19 cellular contexts compared by ENCODE assay signal in the genomic region with DNA sequence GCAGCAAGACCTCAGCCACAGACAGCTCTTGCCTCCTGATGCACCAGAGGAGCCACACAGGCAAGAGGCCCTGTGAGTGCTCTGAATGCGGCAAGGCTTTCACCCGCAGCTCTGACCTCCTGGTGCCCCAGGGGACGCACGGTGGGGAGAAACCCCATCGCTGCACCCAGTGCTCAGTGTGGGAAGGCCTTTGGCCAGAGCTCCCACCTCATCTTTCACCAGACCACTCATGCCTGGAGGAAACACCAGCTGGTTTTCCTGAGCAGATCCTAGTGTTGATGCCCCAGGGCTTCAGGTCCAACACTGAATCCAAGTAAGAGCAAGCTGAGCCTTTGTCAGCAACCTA. TPM values are rescaled to one million over a fixed set of nuclear protein-coding genes. Genes with fewer than 3 reads are reported as not detected.
DNase-seq lines count a peak whose midpoint lies in the region; ATAC-seq, FAIRE-seq and TF ChIP-seq lines count a peak whose summit lies in the region.
"Had no signal": no experiment of that assay in that cellular context is flagged by ENCODE, and none has a peak within 500 bp of the region (broad histone marks: within the 10 kb centered on the region; RNA-seq: fewer than 3 reads in every experiment).

No MANE protein-coding gene starts in this region.

- intact Hi-C loops in HepG2 (cut with micrococcal nuclease; ENCODE audit: unreplicated experiment): no loop called here

- no peak for TF ChIP-seq POLR2A in HepG2 (IDR thresholded peaks at IDR 0.05; ENCODE audit: insufficient read depth in 1 of 2, low read depth in 2 of 2, low read length in 2 of 2)

- ATAC-seq in GM19351 (IDR thresholded peaks at IDR 0.05; ENCODE audit: unreplicated experiment) (peak; percentile 43), HepG2 (no peak; the same call in 2 of the 3 replicates), omental fat pad (ENCODE audit: low FRiP score) (no peak), HG03571 (IDR thresholded peaks at IDR 0.05; ENCODE audit: unreplicated experiment) (no peak)

- no TSS peak for BruUV-seq in HepG2 (replicated peaks; lab: Mats Ljungman, UMichigan)

- FAIRE-seq in HepG2 (lab: Jason Lieb, UNC): no peak
- FAIRE-seq: GM12891, GM19239, HTR-8/SVneo had no signal

- no peaks in the 10 kb centered on the region for H3K9me3 ChIP-seq in HepG2 (ENCODE audit: low read length)
- H3K9me3 ChIP-seq: HAP-1 had no signal

- no peak overlapping the region for H2AFZ ChIP-seq in HepG2 (ENCODE audit: low read length)
- H2AFZ ChIP-seq: GM23248 had no signal

- no peak overlapping the region for H3K9ac ChIP-seq in HepG2 (ENCODE audit: insufficient read depth, low read depth, low read length)
- H3K9ac ChIP-seq: GM23248 had no signal

- in situ Hi-C loops in HepG2 (cut with HindIII; ENCODE audit: extremely low pct_ligation_motif_present, low pct_unique_long_range_greater_than_20kb): no loop called here

- H3K27me3 ChIP-seq in HepG2 (ENCODE audit: control insufficient read depth in 1 of 2, insufficient read depth in 2 of 2, low read length in 2 of 2): peaks cover 3 to 47% of the 10 kb centered on the region in 2 experiments; a peak in 3 of 5 replicates

- no peaks in the 10 kb centered on the region for H3K36me3 ChIP-seq in HepG2 (replicated peaks in 1 of 2; ENCODE audit: control insufficient read depth in 1 of 2, insufficient read depth in 2 of 2, low read length in 2 of 2)
- H3K36me3 ChIP-seq: HAP-1 had no signal

- POLR2A ChIA-PET in HepG2 (lab: Yijun Ruan, JAX): no interaction called here

- TF ChIP-seq CTCF in HepG2 (CRISPR knock-in tag; IDR thresholded peaks at IDR 0.05) (no peak), omental fat pad (IDR thresholded peaks at IDR 0.05) (no peak)

- no peak for TF ChIP-seq EP300 in HepG2 (IDR thresholded peaks at IDR 0.05; ENCODE audit: low read depth in 2 of 2, low read length in 2 of 2)
- TF ChIP-seq EP300 in HepG2 (CRISPR knock-in tag; IDR thresholded peaks at IDR 0.05; ENCODE audit: borderline replicate concordance): no peak

- no peaks in the 10 kb centered on the region for H3K4me1 ChIP-seq in HepG2 (ENCODE audit: insufficient read depth, low read length)
- H3K4me1 ChIP-seq: HAP-1 had no signal

- H3K27ac ChIP-seq in HepG2 (ENCODE audit: extremely low read length, insufficient read depth, low read length): no peak overlapping the region
- H3K27ac ChIP-seq: C4-2B, GM23248 had no signal

- WGBS in HepG2 (ENCODE audit: low lambda C conversion rate): 38% methylated on average over 5 of the region's 5 CpGs

- no peak for TF ChIP-seq RAD21 in HepG2 (CRISPR knock-in tag; IDR thresholded peaks at IDR 0.05)

- DNase-seq in COR-L47 (lab: John Stamatoyannopoulos, UW): peak; percentile 14
- peak; percentile 84 for DNase-seq in NCI-H345 treated with DMSO at 0.1 percent for 48 hours (lab: John Stamatoyannopoulos, UW; ENCODE audit: unreplicated experiment)
- DNase-seq in HepG2 (ENCODE audit: low spot score): no peak
- no peak for DNase-seq in SKM-1 treated with dmso at 0.1 percent for 144 hours (lab: John Stamatoyannopoulos, UW; ENCODE audit: unreplicated experiment)
- no peak for DNase-seq in inferior parietal cortex (ENCODE audit: extremely low spot score)
- no peak for DNase-seq in omental fat pad (ENCODE audit: low spot score)
- DNase-seq: CD4-positive, alpha-beta T cell; DMS153; DMS79; GDM1; GM23248; KBM-7 had no signal

- CTCF ChIA-PET in HepG2 (lab: Yijun Ruan, JAX; ENCODE audit: low intra/inter-chr PET ratio, low total read pairs): no interaction called here

- H4K20me1 ChIP-seq in HepG2 (ENCODE audit: insufficient read depth, low read length): no peaks in the 10 kb centered on the region

- no peak overlapping the region for H3K4me3 ChIP-seq in HepG2 (replicated peaks in 1 of 3; ENCODE audit: insufficient read depth in 1 of 3, low read depth in 2 of 3, low read length in 3 of 3)
- H3K4me3 ChIP-seq: GM23248, HAP-1 had no signal

- H3K4me2 ChIP-seq in HepG2 (ENCODE audit: low read depth, low read length): no peak overlapping the region

- no peaks in the 10 kb centered on the region for H3K79me2 ChIP-seq in HepG2 (ENCODE audit: insufficient read depth, low read length)

TF ChIP-seq in HepG2, 621 proteins besides CTCF, POLR2A, EP300 and RAD21:
- TF ChIP-seq ZNF891 (CRISPR knock-in tag; IDR thresholded peaks at IDR 0.05): 0 out of 2 replicates have a peak, but pooled peaks have one; percentile 53
- TF ChIP-seq RXRA (CRISPR knock-in tag; IDR thresholded peaks at IDR 0.05): 0 out of 2 replicates have a peak, but pooled peaks have one; percentile 9
- TF ChIP-seq, protein P1, sequence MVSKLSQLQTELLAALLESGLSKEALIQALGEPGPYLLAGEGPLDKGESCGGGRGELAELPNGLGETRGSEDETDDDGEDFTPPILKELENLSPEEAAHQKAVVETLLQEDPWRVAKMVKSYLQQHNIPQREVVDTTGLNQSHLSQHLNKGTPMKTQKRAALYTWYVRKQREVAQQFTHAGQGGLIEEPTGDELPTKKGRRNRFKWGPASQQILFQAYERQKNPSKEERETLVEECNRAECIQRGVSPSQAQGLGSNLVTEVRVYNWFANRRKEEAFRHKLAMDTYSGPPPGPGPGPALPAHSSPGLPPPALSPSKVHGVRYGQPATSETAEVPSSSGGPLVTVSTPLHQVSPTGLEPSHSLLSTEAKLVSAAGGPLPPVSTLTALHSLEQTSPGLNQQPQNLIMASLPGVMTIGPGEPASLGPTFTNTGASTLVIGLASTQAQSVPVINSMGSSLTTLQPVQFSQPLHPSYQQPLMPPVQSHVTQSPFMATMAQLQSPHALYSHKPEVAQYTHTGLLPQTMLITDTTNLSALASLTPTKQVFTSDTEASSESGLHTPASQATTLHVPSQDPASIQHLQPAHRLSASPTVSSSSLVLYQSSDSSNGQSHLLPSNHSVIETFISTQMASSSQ (IDR thresholded peaks at IDR 0.05; ENCODE audit: low read depth): no peak
- TF ChIP-seq, protein P1 (CRISPR knock-in tag; IDR thresholded peaks at IDR 0.05; ENCODE audit: borderline replicate concordance): no peak

RNA-seq across cellular contexts. Expression of a gene that starts 37.0 kb away (rescaled TPM):
- total RNA-seq in HepG2 (2016; rRNA removed; fragmentation: Illumina TruSeq; extraction: Trizol) (171 and 256 TPM in 2 replicates), omental fat pad (100 to 1,000 TPM in 1 of 4 donors, 10 to 100 TPM in 3; 60.5 to 116 (median 68.6) TPM)
- 45.6 and 51.1 TPM in 2 replicates for total RNA-seq in HepG2 (2016; cell fraction: cytosol; rRNA removed; fragmentation: Illumina TruSeq; extraction: Trizol; ENCODE audit: low read depth)
- 169 and 245 TPM in 2 replicates for total RNA-seq in HepG2 (2016; cell fraction: insoluble cytoplasmic fraction; rRNA removed; fragmentation: Illumina TruSeq; extraction: Trizol)
- 82.9 and 105 TPM in 2 replicates for total RNA-seq in HepG2 (2016; cell fraction: membrane; rRNA removed; fragmentation: Illumina TruSeq; extraction: Trizol)
- 118 and 127 TPM in 2 replicates for total RNA-seq in HepG2 (2016; cell fraction: nucleus; rRNA removed; fragmentation: Illumina TruSeq; extraction: Trizol)
- polyA plus RNA-seq in HepG2 (2011; rRNA removed): 72.1 and 90.3 TPM in 2 replicates
- polyA plus RNA-seq in HepG2 (2011; cell fraction: cytosol; rRNA removed): 47.0 and 59.7 TPM in 2 replicates
- 59.5 and 68.9 TPM in 2 replicates for polyA plus RNA-seq in HepG2 (2011; cell fraction: nucleus; rRNA removed)
- polyA plus RNA-seq in HepG2 (2012): 84.6 and 86.2 TPM in 2 replicates
- polyA plus RNA-seq in HepG2 (2016; cell fraction: cytosol; fragmentation: Illumina TruSeq; extraction: Trizol; ENCODE audit: low read depth): 10.5 and 11.9 TPM in 2 replicates
- 147 and 153 TPM in 2 replicates for polyA plus RNA-seq in HepG2 (2016; cell fraction: insoluble cytoplasmic fraction; fragmentation: Illumina TruSeq; extraction: Trizol; ENCODE audit: low read depth)
- 23.2 and 29.4 TPM in 2 replicates for polyA plus RNA-seq in HepG2 (2016; cell fraction: membrane; fragmentation: Illumina TruSeq; extraction: Trizol; ENCODE audit: low read depth)
- 96.3 and 98.6 TPM in 2 replicates for polyA plus RNA-seq in HepG2 (2016; cell fraction: nucleus; fragmentation: Illumina TruSeq; extraction: Trizol; ENCODE audit: insufficient read depth, low read depth)
- 14.6 and 43.6 TPM in 2 replicates for polyA minus RNA-seq in HepG2 (2011; rRNA and poly(A)+ RNA removed; ENCODE audit: low replicate concordance)
- 68.8 and 71.0 TPM in 2 replicates for polyA minus RNA-seq in HepG2 (2011; cell fraction: cytosol; rRNA and poly(A)+ RNA removed)
- polyA minus RNA-seq in HepG2 (2011; cell fraction: nucleus; rRNA and poly(A)+ RNA removed): 98.6 and 107 TPM in 2 replicates

Comparison
In these comparisons a context has a peak if more than half of its experiments do, and no peak if none do; other contexts are left out.
1. DNase-seq: peak in COR-L47 (single experiment) and NCI-H345 treated with DMSO at 0.1 percent for 48 hours (single experiment); none in HepG2 (single experiment), SKM-1 treated with dmso at 0.1 percent for 144 hours (single experiment), inferior parietal cortex (single experiment) and omental fat pad (single experiment).